19 cellular contexts compared by ENCODE assay signal in genomic region chr14:67785270-67786109, GRCh38. TPM values are rescaled to one million over a fixed set of nuclear protein-coding genes. Genes with fewer than 3 reads are reported as not detected.
DNase-seq lines count a peak whose midpoint lies in the region; ATAC-seq, FAIRE-seq and TF ChIP-seq lines count a peak whose summit lies in the region.
"Had no signal": no experiment of that assay in that cellular context is flagged by ENCODE, and none has a peak within 500 bp of the region (broad histone marks: within the 10 kb centered on the region; RNA-seq: fewer than 3 reads in every experiment).

No MANE protein-coding gene starts in this region.

- H3K9me3 Mint-ChIP-seq in activated CD8-positive, alpha-beta memory T cell treated with anti-CD3 and anti-CD28 coated beads, Interleukin-2, amount 10 ng/mL, durations not matched to agents 7 days and 5 days (ENCODE audit: low read depth), result no peaks in the 10 kb centered on the region
- H3K9me3 Mint-ChIP-seq: CD8-positive, alpha-beta T cell; H9 had no signal

- CTCF ChIA-PET in activated CD8-positive, alpha-beta memory T cell treated with anti-CD3 and anti-CD28 coated beads, Interleukin-2, amount 10 ng/mL, durations not matched to agents 7 days and 5 days (lab: Charles Lee), result no interaction called here

- peak overlapping the region; percentile 9 for H3K27ac Mint-ChIP-seq in activated CD8-positive, alpha-beta memory T cell treated with anti-CD3 and anti-CD28 coated beads, Interleukin-2, amount 10 ng/mL, durations not matched to agents 7 days and 5 days
- H3K27ac Mint-ChIP-seq: CD8-positive, alpha-beta T cell; H9 had no signal

- H3K9me3 ChIP-seq in right atrium auricular region, result no peaks in the 10 kb centered on the region
- no peaks in the 10 kb centered on the region for H3K9me3 ChIP-seq in psoas muscle
- H3K9me3 ChIP-seq: BLaER1 had no signal

- 29 to 55% (median 32%) methylated on average over 4 of the region's 4 CpGs for WGBS in psoas muscle, 3 donors

- no peaks in the 10 kb centered on the region for H3K27me3 Mint-ChIP-seq in activated CD8-positive, alpha-beta memory T cell treated with anti-CD3 and anti-CD28 coated beads, Interleukin-2, amount 10 ng/mL, durations not matched to agents 7 days and 5 days

- no peak for ATAC-seq in activated CD8-positive, alpha-beta memory T cell treated with anti-CD3 and anti-CD28 coated beads, Interleukin-2, amount 10 ng/mL, durations not matched to agents 7 days and 5 days
- peak; percentile 75 for ATAC-seq in left ventricle myocardium superior
- peak; percentile 75 to 89 (median 82) for ATAC-seq in psoas muscle
- ATAC-seq in HG02588 (IDR thresholded peaks at IDR 0.05; ENCODE audit: unreplicated experiment), result no peak
- ATAC-seq: CD8-positive, alpha-beta T cell; GM12878 had no signal

- no peak for TF ChIP-seq CTCF in right atrium auricular region (IDR thresholded peaks at IDR 0.05)
- TF ChIP-seq CTCF in psoas muscle (IDR thresholded peaks at IDR 0.05), result no peak

- peak; percentile 50 for FAIRE-seq in urothelium cell line (lab: Jason Lieb, UNC)
- FAIRE-seq: GM12878, H1 had no signal

- intact Hi-C loops in left ventricle myocardium superior (cut with micrococcal nuclease), result no loop called here
- intact Hi-C loops in psoas muscle (cut with DNase I), result no loop called here

- no peak for DNase-seq in activated CD8-positive, alpha-beta memory T cell treated with anti-CD3 and anti-CD28 coated beads, Interleukin-2, amount 10 ng/mL, durations not matched to agents 7 days and 5 days
- no peak for DNase-seq in activated CD8-positive, alpha-beta memory T cell treated with anti-CD3 and anti-CD28 coated beads, Interleukin-2, amount 50 U/mL, for 4 hours
- DNase-seq in left ventricle myocardium superior (no peak), right atrium auricular region (ENCODE audit: low spot score) (no peak), psoas muscle (no peak), urothelium cell line (ENCODE audit: low spot score) (no peak)
- no peak for DNase-seq in NK-92 treated with Interleukin-12 subunit alpha and Interleukin-12 subunit beta, amount 100 ng/mL, for 24 hours (lab: John Stamatoyannopoulos, UW)
- DNase-seq: 8988T; CD8-positive, alpha-beta T cell; DMS 273 treated with DMSO at 0.1 percent for 48 hours; DMS53; DND-41; EL; H9 had no signal

- H3K4me1 Mint-ChIP-seq in activated CD8-positive, alpha-beta memory T cell treated with anti-CD3 and anti-CD28 coated beads, Interleukin-2, amount 10 ng/mL, durations not matched to agents 7 days and 5 days, result peaks cover 14% of the 10 kb centered on the region
- H3K4me1 Mint-ChIP-seq: H9 had no signal

- H3K4me3 ChIP-seq in right atrium auricular region, result no peak overlapping the region
- peak overlapping the region; percentile 23 for H3K4me3 ChIP-seq in psoas muscle
- H3K4me3 ChIP-seq: BLaER1, GM12878 had no signal

- H3K36me3 ChIP-seq in right atrium auricular region (peaks cover 96% of the 10 kb centered on the region), psoas muscle (ENCODE audit: insufficient read depth in 1 of 2, low read depth in 1 of 2) (peaks cover 8 to 100% of the 10 kb centered on the region in 2 donors)

- H3K27ac ChIP-seq in right atrium auricular region (no peak overlapping the region), psoas muscle (peak overlapping the region; percentile 86)
- H3K27ac ChIP-seq: BLaER1 had no signal

- H3K4me3 Mint-ChIP-seq in activated CD8-positive, alpha-beta memory T cell treated with anti-CD3 and anti-CD28 coated beads, Interleukin-2, amount 10 ng/mL, durations not matched to agents 7 days and 5 days, result no peak overlapping the region
- H3K4me3 Mint-ChIP-seq: CD14-positive monocyte; CD8-positive, alpha-beta T cell; H9 had no signal

- peaks cover 0 to 3% of the 10 kb centered on the region in 2 donors for H3K4me1 ChIP-seq in right atrium auricular region
- H3K4me1 ChIP-seq in psoas muscle, result peaks cover 18% of the 10 kb centered on the region
- H3K4me1 ChIP-seq: BLaER1 had no signal

- H3K27me3 ChIP-seq in right atrium auricular region, result no peaks in the 10 kb centered on the region
- no peaks in the 10 kb centered on the region for H3K27me3 ChIP-seq in psoas muscle (ENCODE audit: insufficient read depth in 3 of 3, low read length in 2 of 3)
- H3K27me3 ChIP-seq: BLaER1 had no signal

- peaks cover 28% of the 10 kb centered on the region for H3K36me3 Mint-ChIP-seq in activated CD8-positive, alpha-beta memory T cell treated with anti-CD3 and anti-CD28 coated beads, Interleukin-2, amount 10 ng/mL, durations not matched to agents 7 days and 5 days

RNA-seq across cellular contexts. Expression of gene ZFYVE26, which starts 30.9 kb away (rescaled TPM):
- total RNA-seq in activated CD8-positive, alpha-beta memory T cell treated with anti-CD3 and anti-CD28 coated beads, Interleukin-2, amount 10 ng/mL, durations not matched to agents 7 days and 5 days, result 10 to 100 TPM; 25.3 to 27.0 TPM
- total RNA-seq in left ventricle myocardium superior (15.5 TPM), right atrium auricular region (10 to 100 TPM; 10.5 to 11.8 TPM), psoas muscle (10 to 100 TPM; 14.9 to 18.7 (median 16.4) TPM)
- polyA plus RNA-seq in psoas muscle, result 10 to 100 TPM in 1 of 3 donors, 1 to 10 TPM in 2; 3.9 to 11.3 (median 3.9) TPM

RNA-seq across cellular contexts. Expression of gene RAD51B, which starts 34.1 kb away (rescaled TPM):
- total RNA-seq in activated CD8-positive, alpha-beta memory T cell treated with anti-CD3 and anti-CD28 coated beads, Interleukin-2, amount 10 ng/mL, durations not matched to agents 7 days and 5 days, result 10 to 100 TPM; 35.3 to 55.5 TPM
- total RNA-seq in left ventricle myocardium superior (3.2 TPM), right atrium auricular region (1 to 10 TPM; 1.2 to 1.5 TPM), psoas muscle (1 to 10 TPM; 2.2 to 7.2 (median 2.5) TPM)
- polyA plus RNA-seq in psoas muscle, result 1 to 10 TPM in 2 of 3 donors, under 1 TPM in 1; 0.60 to 1.4 (median 1.3) TPM

Comparison
In these comparisons a context has a peak if more than half of its experiments do, and no peak if none do; other contexts are left out.
1. ATAC-seq: peak in left ventricle myocardium superior (single experiment) and psoas muscle (4 of 4); none in activated CD8-positive, alpha-beta memory T cell treated with anti-CD3 and anti-CD28 coated beads, Interleukin-2, amount 10 ng/mL, durations not matched to agents 7 days and 5 days (single experiment) and HG02588 (single experiment).